9 cellular contexts compared by ENCODE assay signal in genomic region chr1:106120789-106121188, GRCh38.
"Had no signal": no experiment of that assay in that cellular context is flagged by ENCODE, and none has a peak within 500 bp of the region (broad histone marks: within the 10 kb centered on the region; RNA-seq: fewer than 3 reads in every experiment).

No MANE protein-coding gene starts in this region.

- H3K4me1 Mint-ChIP-seq: GM23338, H9 had no signal

- ATAC-seq: GM23338, HCT116 had no signal

- H3K27ac Mint-ChIP-seq: GM23338, H9, HFFc6 had no signal

- H3K9ac ChIP-seq: GM23248 had no signal

- H3K4me2 ChIP-seq: GM23338 had no signal

- H3K9me3 ChIP-seq: HAP-1 had no signal

- DNase-seq: GM23248, GOT3, H7, H9, HCEC 1CT, HFFc6 had no signal

- H2AFZ ChIP-seq: GM23248, GM23338 had no signal

- H3K4me3 Mint-ChIP-seq: GM23338, H9, HFFc6 had no signal

- H3K4me3 ChIP-seq: GM23248, GM23338, HAP-1 had no signal

- H3K36me3 ChIP-seq: HAP-1 had no signal

- H3K27ac ChIP-seq: GM23248 had no signal

- H3K4me1 ChIP-seq: HAP-1 had no signal
